ENCODE assay signal across 22 cellular contexts in the genomic region with DNA sequence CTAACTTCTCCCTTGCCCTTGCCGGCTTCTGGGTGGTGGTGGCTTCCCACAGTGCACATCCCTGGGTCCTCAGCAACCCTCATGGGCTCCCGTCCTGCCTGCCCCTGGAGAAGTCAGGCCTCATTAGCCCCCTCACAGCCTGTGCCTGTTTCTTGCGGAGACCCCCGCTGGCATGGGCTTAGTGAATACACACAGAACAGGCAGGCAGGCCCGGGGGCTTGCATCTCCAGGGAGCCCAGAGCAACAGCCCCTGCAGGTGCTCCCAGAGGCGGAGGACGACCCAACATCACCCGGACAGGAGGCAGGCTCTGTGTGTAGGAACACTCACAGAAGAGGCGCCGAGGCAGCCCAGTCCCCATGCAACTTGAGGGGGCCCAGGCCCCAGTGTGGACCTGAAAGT.
"Had no signal": no experiment of that assay in that cellular context is flagged by ENCODE, and none has a peak within 500 bp of the region (broad histone marks: within the 10 kb centered on the region; RNA-seq: fewer than 3 reads in every experiment).

No MANE protein-coding gene starts in this region.

- H3K27ac Mint-ChIP-seq: mesothelial cell of epicardium, nephron had no signal

- H3K36me3 ChIP-seq: colonic mucosa, esophagus squamous epithelium, gastroesophageal sphincter, left ventricle myocardium inferior, lower lobe of right lung, suprapubic skin, thyroid gland, upper lobe of right lung, vagina had no signal

- H3K9me3 ChIP-seq: colonic mucosa, esophagus squamous epithelium, lower lobe of right lung, suprapubic skin, thyroid gland, upper lobe of right lung, vagina had no signal

- ATAC-seq: gastroesophageal sphincter had no signal

- H3K9me3 Mint-ChIP-seq: immature natural killer cell, mesothelial cell of epicardium, nephron had no signal

- H3K36me3 Mint-ChIP-seq: immature natural killer cell, mesothelial cell of epicardium had no signal

- H3K27me3 Mint-ChIP-seq: memory B cell, naive B cell had no signal

- H3K4me1 ChIP-seq: colonic mucosa, esophagus squamous epithelium, gastroesophageal sphincter, left ventricle myocardium inferior, lower lobe of right lung, suprapubic skin, thyroid gland, upper lobe of right lung, vagina had no signal

- FAIRE-seq: keratinocyte had no signal

- H3K4me3 Mint-ChIP-seq: immature natural killer cell, memory B cell, mesothelial cell of epicardium, naive B cell, nephron had no signal

- H3K27ac ChIP-seq: colonic mucosa, esophagus squamous epithelium, gastroesophageal sphincter, left ventricle myocardium inferior, lower lobe of right lung, suprapubic skin, thyroid gland, upper lobe of right lung, vagina had no signal

- DNase-seq: colonic mucosa; dermis blood vessel endothelial cell; esophagus squamous epithelium; foreskin fibroblast; glutamatergic neuron; immature natural killer cell; left cardiac atrium; left ventricle myocardium inferior; lower lobe of right lung; naive B cell; small intestine; stimulated activated CD4-positive, alpha-beta T cell treated with anti-CD3 and anti-CD28 coated beads, Interleukin-12 subunit alpha, Interleukin-12 subunit beta, amount 100 ng/mL, for 4 hours; stimulated activated naive CD8-positive, alpha-beta T cell treated with anti-CD3 and anti-CD28 coated beads, Interleukin-15, Interleukin-2, amounts not matched to agents 100 U/mL and 50 U/mL, for 24 hours; thyroid gland; upper lobe of right lung had no signal

- H3K27me3 ChIP-seq: colonic mucosa, thyroid gland, vagina had no signal

- H3K4me3 ChIP-seq: colonic mucosa, esophagus squamous epithelium, gastroesophageal sphincter, left ventricle myocardium inferior, lower lobe of right lung, suprapubic skin, thyroid gland, upper lobe of right lung, vagina had no signal
